In genomic region chr10:95290446-95290800, GRCh38 we compare ENCODE assay signal across 8 cellular contexts. TPM values are rescaled to one million over a fixed set of nuclear protein-coding genes. Genes with fewer than 3 reads are reported as not detected.
DNase-seq lines count a peak whose midpoint lies in the region; ATAC-seq and TF ChIP-seq lines count a peak whose summit lies in the region.

No MANE protein-coding gene starts in this region.

- peak; percentile 9 for ATAC-seq in HG02571 (IDR thresholded peaks at IDR 0.05; ENCODE audit: unreplicated experiment)

- H2AFZ ChIP-seq in SU-DHL-6 (ENCODE audit: low read depth, low read length, severe bottlenecking) = peak overlapping the region; percentile 79

- H3K4me3 Mint-ChIP-seq in glutamatergic neuron (ENCODE audit: unreplicated experiment) = peak overlapping the region; percentile 83

- no peak for TF ChIP-seq CTCF in DOHH2 (IDR thresholded peaks at IDR 0.05; ENCODE audit: low read depth, low read length, poor library complexity, severe bottlenecking)
- no peak for TF ChIP-seq CTCF in SU-DHL-6 (IDR thresholded peaks at IDR 0.05; ENCODE audit: insufficient read depth, low read length, poor library complexity, severe bottlenecking)
- no peak for TF ChIP-seq CTCF in glutamatergic neuron (IDR thresholded peaks at IDR 0.05; ENCODE audit: partially characterized antibody, unreplicated experiment)

- peaks cover 25% of the 10 kb centered on the region for H3F3A ChIP-seq in DOHH2 (ENCODE audit: control insufficient read depth, insufficient read depth)
- H3F3A ChIP-seq in SU-DHL-6 (ENCODE audit: insufficient read depth) = peaks cover 33% of the 10 kb centered on the region

- H3K79me2 ChIP-seq in DOHH2 (ENCODE audit: control insufficient read depth, low read length) = peaks cover 50% of the 10 kb centered on the region
- H3K79me2 ChIP-seq in SU-DHL-6 (ENCODE audit: insufficient read depth, low read length) = no peaks in the 10 kb centered on the region

- H3K27ac Mint-ChIP-seq in glutamatergic neuron (ENCODE audit: unreplicated experiment) = no peak overlapping the region

- H3K9me2 ChIP-seq in DOHH2 (replicated peaks; ENCODE audit: control insufficient read depth, low read length) (no peaks in the 10 kb centered on the region), SU-DHL-6 (replicated peaks; ENCODE audit: insufficient read depth, low read length) (no peaks in the 10 kb centered on the region)

- peaks cover 8% of the 10 kb centered on the region for H3K9me3 Mint-ChIP-seq in glutamatergic neuron (ENCODE audit: unreplicated experiment)

- H3K9ac ChIP-seq in SU-DHL-6 (ENCODE audit: low read length) (peak overlapping the region; percentile 77), rectal smooth muscle tissue (ENCODE audit: low read length) (peak overlapping the region; percentile 82)

- H3K27ac ChIP-seq in DOHH2 (ENCODE audit: low read depth, low read length) (peak overlapping the region; percentile 50), SU-DHL-6 (ENCODE audit: low read depth, low read length) (no peak overlapping the region), rectal smooth muscle tissue (ENCODE audit: low read depth, low read length) (peak overlapping the region; percentile 71)

- H3K4me1 ChIP-seq in DOHH2 (ENCODE audit: control insufficient read depth, low read length) (peaks cover 78% of the 10 kb centered on the region), rectal smooth muscle tissue (ENCODE audit: control insufficient read depth, insufficient read depth, low read length) (peaks cover 9% of the 10 kb centered on the region)

- H3K4me2 ChIP-seq in DOHH2 (ENCODE audit: low read length) = peak overlapping the region; percentile 96
- H3K4me2 ChIP-seq in SU-DHL-6 (ENCODE audit: low read depth, low read length, poor library complexity, severe bottlenecking) = peak overlapping the region; percentile 74

- no peaks in the 10 kb centered on the region for H3K9me3 ChIP-seq in DOHH2 (ENCODE audit: control insufficient read depth, insufficient read depth, low read length)
- H3K9me3 ChIP-seq in SU-DHL-6 (ENCODE audit: insufficient read depth, low read length) = no peaks in the 10 kb centered on the region

- H4K20me1 ChIP-seq in DOHH2 (ENCODE audit: control insufficient read depth, insufficient read depth, low read depth, low read length) = peaks cover 6% of the 10 kb centered on the region; the same call in 1 of the 2 replicates
- H4K20me1 ChIP-seq in SU-DHL-6 (ENCODE audit: low read depth, low read length) = no peaks in the 10 kb centered on the region

- peak overlapping the region; percentile 88 for H3K4me3 ChIP-seq in DOHH2 (ENCODE audit: low read length)
- peak overlapping the region; percentile 68 for H3K4me3 ChIP-seq in SU-DHL-6 (ENCODE audit: insufficient read depth, low read length, poor library complexity, severe bottlenecking)
- H3K4me3 ChIP-seq in rectal smooth muscle tissue (ENCODE audit: low read length) = peak overlapping the region; percentile 91

- peaks cover 12% of the 10 kb centered on the region for H3K36me3 ChIP-seq in DOHH2 (ENCODE audit: control insufficient read depth, low read length)
- no peaks in the 10 kb centered on the region for H3K36me3 ChIP-seq in SU-DHL-6 (ENCODE audit: low read length)
- no peaks in the 10 kb centered on the region for H3K36me3 ChIP-seq in rectal smooth muscle tissue (ENCODE audit: control insufficient read depth, insufficient read depth, low read length)

- H3K27me3 Mint-ChIP-seq in glutamatergic neuron (ENCODE audit: unreplicated experiment) = peaks cover 21% of the 10 kb centered on the region

- H3K36me3 Mint-ChIP-seq in glutamatergic neuron (ENCODE audit: unreplicated experiment) = no peaks in the 10 kb centered on the region

- H3K27me3 ChIP-seq in DOHH2 (ENCODE audit: control insufficient read depth, low read length) = no peaks in the 10 kb centered on the region
- no peaks in the 10 kb centered on the region for H3K27me3 ChIP-seq in SU-DHL-6 (ENCODE audit: low read length)
- no peaks in the 10 kb centered on the region for H3K27me3 ChIP-seq in rectal smooth muscle tissue (ENCODE audit: control insufficient read depth, insufficient read depth, low read length)

- H3K4me1 Mint-ChIP-seq in glutamatergic neuron (ENCODE audit: low read depth, unreplicated experiment) = peaks cover 3% of the 10 kb centered on the region

- DNase-seq in glutamatergic neuron (no peak), NCI-H748 treated with DMSO at 0.1 percent for 48 hours (lab: John Stamatoyannopoulos, UW) (no peak), NCI-H226 (no peak), epidermal melanocyte (ENCODE audit: insufficient read length, low spot score) (no peak)

RNA-seq across cellular contexts. Expression of gene PDLIM1, which starts 0.4 kb away (rescaled TPM):
- 6.4 TPM for total RNA-seq in glutamatergic neuron (ENCODE audit: unreplicated experiment)
